8 cellular contexts compared by ENCODE assay signal in genomic region chr17:58120195-58120822, GRCh38. TPM values are rescaled to one million over a fixed set of nuclear protein-coding genes. Genes with fewer than 3 reads are reported as not detected.
DNase-seq lines count a peak whose midpoint lies in the region; ATAC-seq and TF ChIP-seq lines count a peak whose summit lies in the region.

No MANE protein-coding gene starts in this region.

- intact Hi-C loops in upper lobe of right lung (cut with DNase I), result no loop called here

- H3K27me3 ChIP-seq in MM.1S (replicated peaks; ENCODE audit: insufficient read depth, low read length) (peaks cover 10% of the 10 kb centered on the region; the same call in 1 of the 2 replicates), upper lobe of right lung (peaks cover 15% of the 10 kb centered on the region)

- no peaks in the 10 kb centered on the region for H3K9me2 ChIP-seq in MM.1S (replicated peaks; ENCODE audit: insufficient read depth, low read length)

- peak; percentile 75 for DNase-seq in ELF-1 (ENCODE audit: low read depth, low spot score)
- DNase-seq in MM.1S, result peak; percentile 66
- DNase-seq in activated naive CD4-positive, alpha-beta T cell treated with Interleukin-2 at 50 U/mL for 16 hours, result peak; percentile 29
- DNase-seq in kidney glomerular epithelial cell (lab: John Stamatoyannopoulos, UW), result peak; percentile 38
- no peak for DNase-seq in upper lobe of right lung
- no peak for DNase-seq in putamen (ENCODE audit: low spot score)
- DNase-seq in pons (ENCODE audit: low spot score), result no peak

- no peak overlapping the region for H3K4me3 ChIP-seq in MM.1S (ENCODE audit: low read length)
- no peak overlapping the region for H3K4me3 ChIP-seq in upper lobe of right lung

- H3K4me1 ChIP-seq in MM.1S (ENCODE audit: low read length) (no peaks in the 10 kb centered on the region), upper lobe of right lung (no peaks in the 10 kb centered on the region)

- TF ChIP-seq CTCF in MM.1S (IDR thresholded peaks at IDR 0.05; ENCODE audit: low read length) (no peak), upper lobe of right lung (IDR thresholded peaks at IDR 0.05) (no peak)

- no peak overlapping the region for H3K27ac ChIP-seq in MM.1S (ENCODE audit: low read length)
- H3K27ac ChIP-seq in upper lobe of right lung, result no peak overlapping the region

- no peaks in the 10 kb centered on the region for H3F3A ChIP-seq in MM.1S (ENCODE audit: insufficient read depth, low read length)

- H2AFZ ChIP-seq in MM.1S (ENCODE audit: low read length), result no peak overlapping the region

- no peaks in the 10 kb centered on the region for H3K79me2 ChIP-seq in MM.1S (ENCODE audit: low read length)

- peak; percentile 65 for ATAC-seq in upper lobe of right lung
- no peak for ATAC-seq in GM18858 (IDR thresholded peaks at IDR 0.05; ENCODE audit: unreplicated experiment)

- H3K36me3 ChIP-seq in MM.1S (replicated peaks; ENCODE audit: insufficient read depth, low read length), result no peaks in the 10 kb centered on the region
- H3K36me3 ChIP-seq in upper lobe of right lung, result no peaks in the 10 kb centered on the region

- H3K4me2 ChIP-seq in MM.1S (ENCODE audit: low read depth, low read length), result no peak overlapping the region

- no peaks in the 10 kb centered on the region for H4K20me1 ChIP-seq in MM.1S (ENCODE audit: insufficient read depth, low read length)

- no peak overlapping the region for H3K9ac ChIP-seq in MM.1S (ENCODE audit: low read length)

- H3K9me3 ChIP-seq in MM.1S (replicated peaks; ENCODE audit: insufficient read depth, low read length) (no peaks in the 10 kb centered on the region), upper lobe of right lung (no peaks in the 10 kb centered on the region)

RNA-seq across cellular contexts. Expression of gene OR4D1, which starts 27.9 kb away (rescaled TPM):
- total RNA-seq in upper lobe of right lung, result not detected

RNA-seq across cellular contexts. Expression of gene DYNLL2, which starts 37.1 kb away (rescaled TPM):
- total RNA-seq in upper lobe of right lung, result 37.8 TPM

RNA-seq across cellular contexts. Expression of gene OR4D2, which starts 46.5 kb away (rescaled TPM):
- not detected for total RNA-seq in upper lobe of right lung

Comparison
In these comparisons a context has a peak if more than half of its experiments do, and no peak if none do; other contexts are left out.
1. DNase-seq: peak in ELF-1 (single experiment), MM.1S (single experiment), activated naive CD4-positive, alpha-beta T cell treated with Interleukin-2 at 50 U/mL for 16 hours (single experiment) and kidney glomerular epithelial cell (single experiment); none in upper lobe of right lung (single experiment), putamen (single experiment) and pons (single experiment).